ENCODE assay signal across 2 cellular contexts in the genomic region with DNA sequence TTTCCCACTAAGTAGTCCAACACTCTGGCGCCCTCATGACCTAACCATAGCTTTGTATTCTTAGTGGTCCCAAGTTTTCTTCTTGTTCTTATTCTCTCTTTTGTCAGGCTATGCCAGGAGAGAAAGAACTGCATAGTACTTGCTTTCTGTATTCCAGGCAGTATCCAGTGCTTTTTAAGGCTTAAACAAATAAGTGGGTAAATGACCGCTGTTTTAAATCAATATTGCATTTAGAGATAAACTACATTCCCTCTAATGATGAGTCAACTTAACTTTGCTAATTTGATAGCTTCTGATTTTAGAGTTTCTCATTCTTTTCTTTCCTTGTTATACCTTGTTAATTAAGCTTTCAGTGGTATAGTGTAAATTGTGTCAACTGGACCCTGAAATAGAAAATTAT.
TF ChIP-seq lines count a peak whose summit lies in the region.

No MANE protein-coding gene starts in this region.

TF ChIP-seq in liver, 16 proteins besides CTCF, POLR2A, EP300 and RAD21 (continued from another document):
- TF ChIP-seq REST (IDR thresholded peaks at IDR 0.05) (peak; percentile 34), JUND (IDR thresholded peaks at IDR 0.05) (peak; percentile 57 to 63), GABPA (IDR thresholded peaks at IDR 0.05 in 1 of 2, conservative IDR thresholded peaks at IDR 0.05 in 1 of 2) (no peak), NR2F2 (IDR thresholded peaks at IDR 0.05) (no peak), ZBTB33 (IDR thresholded peaks at IDR 0.05) (peak; percentile 66), FOXA2 (IDR thresholded peaks at IDR 0.05) (peak; percentile 94), FOXA1 (IDR thresholded peaks at IDR 0.05) (peak; percentile 83), SP1 (IDR thresholded peaks at IDR 0.05) (peak; percentile 60), HNF4G (IDR thresholded peaks at IDR 0.05) (no peak), YY1 (IDR thresholded peaks at IDR 0.05) (peak; percentile 67), TAF1 (conservative IDR thresholded peaks at IDR 0.05) (no peak), HNF4A (conservative IDR thresholded peaks at IDR 0.05) (peak; percentile 30 to 64), EGR1 (IDR thresholded peaks at IDR 0.05; ENCODE audit: low read depth in 2 of 2) (no peak)
- TF ChIP-seq, protein P1, sequence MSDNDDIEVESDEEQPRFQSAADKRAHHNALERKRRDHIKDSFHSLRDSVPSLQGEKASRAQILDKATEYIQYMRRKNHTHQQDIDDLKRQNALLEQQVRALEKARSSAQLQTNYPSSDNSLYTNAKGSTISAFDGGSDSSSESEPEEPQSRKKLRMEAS (IDR thresholded peaks at IDR 0.05) = peak; percentile 33
- TF ChIP-seq, protein P2, sequence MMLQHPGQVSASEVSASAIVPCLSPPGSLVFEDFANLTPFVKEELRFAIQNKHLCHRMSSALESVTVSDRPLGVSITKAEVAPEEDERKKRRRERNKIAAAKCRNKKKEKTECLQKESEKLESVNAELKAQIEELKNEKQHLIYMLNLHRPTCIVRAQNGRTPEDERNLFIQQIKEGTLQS (IDR thresholded peaks at IDR 0.05) = peak; percentile 31

TF ChIP-seq in HepG2, 621 proteins besides CTCF, POLR2A, EP300 and RAD21 (continued from another document):
- TF ChIP-seq ARNT2 (CRISPR knock-in tag; IDR thresholded peaks at IDR 0.05; ENCODE audit: low read depth) (no peak), MAFG (CRISPR knock-in tag; IDR thresholded peaks at IDR 0.05) (no peak), ZBTB40 (IDR thresholded peaks at IDR 0.05) (no peak), ZBTB40 (CRISPR knock-in tag; IDR thresholded peaks at IDR 0.05) (no peak), ZNF343 (CRISPR knock-in tag; IDR thresholded peaks at IDR 0.05) (no peak), ZNF510 (CRISPR knock-in tag; IDR thresholded peaks at IDR 0.05; ENCODE audit: low read depth) (no peak), ZNF232 (CRISPR knock-in tag; IDR thresholded peaks at IDR 0.05; ENCODE audit: borderline replicate concordance) (no peak), ZNF768 (CRISPR knock-in tag; IDR thresholded peaks at IDR 0.05) (no peak), NCOR1 (IDR thresholded peaks at IDR 0.05; ENCODE audit: borderline replicate concordance, low read length) (no peak), TCF12 (IDR thresholded peaks at IDR 0.05) (no peak), TCF12 (CRISPR knock-in tag; IDR thresholded peaks at IDR 0.05) (no peak), SMARCC2 (IDR thresholded peaks at IDR 0.05) (no peak)
